In genomic region chr3:122793568-122794416, GRCh38 we compare ENCODE assay signal across 8 cellular contexts. TPM values are rescaled to one million over a fixed set of nuclear protein-coding genes. Genes with fewer than 3 reads are reported as not detected.
A peak's percentile ranks its signal among the peaks of the same experiment; 100 is the strongest.
DNase-seq lines count a peak whose midpoint lies in the region; ATAC-seq and TF ChIP-seq lines count a peak whose summit lies in the region.

Gene HSPBAP1, minus strand, starts transcription at chr3:122793831. Its CDS starts 151 bp downstream, at chr3:122793680.

- no peaks in the 10 kb centered on the region for H3K36me3 Mint-ChIP-seq in T-helper 17 cell (ENCODE audit: low read depth)

- peak within 1 kb of the TSS; percentile 78 for H3K4me3 ChIP-seq in kidney epithelial cell (ENCODE audit: low read depth, low read length)

- H3K27ac Mint-ChIP-seq in T-helper 17 cell, result no peak within 1 kb of the TSS

- H3K27me3 Mint-ChIP-seq in T-helper 17 cell, result no peaks in the 10 kb centered on the region

- H3K4me1 Mint-ChIP-seq in T-helper 17 cell, result peaks cover 35% of the 10 kb centered on the region

- no peaks in the 10 kb centered on the region for H3K36me3 ChIP-seq in kidney epithelial cell (ENCODE audit: control insufficient read depth, insufficient read depth, low read length)

- H3K27ac ChIP-seq in caudate nucleus (ENCODE audit: low read depth, low read length), result peak within 1 kb of the TSS; percentile 96

- no peaks in the 10 kb centered on the region for H3K27me3 ChIP-seq in kidney epithelial cell (ENCODE audit: control insufficient read depth, insufficient read depth, low read length)

- TF ChIP-seq CTCF in kidney epithelial cell (IDR thresholded peaks at IDR 0.05; ENCODE audit: insufficient read depth, low read length, poor library complexity, severe bottlenecking), result no peak

- H3K9me3 ChIP-seq in T-helper 17 cell (ENCODE audit: control insufficient read depth, low read length, poor library complexity, severe bottlenecking), result no peaks in the 10 kb centered on the region

- ATAC-seq in GM18858 (IDR thresholded peaks at IDR 0.05; ENCODE audit: unreplicated experiment) (peak; percentile 38), HG03066 (IDR thresholded peaks at IDR 0.05; ENCODE audit: low read depth, unreplicated experiment) (peak; percentile 61), T-helper 17 cell (peak; percentile 77)

- peak; percentile 76 to 80 (median 80) for DNase-seq in T-helper 17 cell
- no peak for DNase-seq in caudate nucleus (lab: John Stamatoyannopoulos, UW)
- peak; percentile 86 for DNase-seq in kidney epithelial cell (ENCODE audit: low read depth)
- DNase-seq in stimulated activated CD4-positive, alpha-beta T cell treated with anti-CD3 and anti-CD28 coated beads, Interleukin-1b, Interleukin-23, amount 100 ng/mL, for 24 hours (ENCODE audit: low read depth in 4 of 4, low spot score in 1 of 4), result peak; percentile 72 to 84 (median 80)
- DNase-seq in NCI-H510A treated with DMSO at 0.1 percent for 48 hours (lab: John Stamatoyannopoulos, UW), result no peak
- DNase-seq in NCI-H2227 (lab: John Stamatoyannopoulos, UW; ENCODE audit: unreplicated experiment), result no peak

- peak within 1 kb of the TSS; percentile 91 for H3K4me3 Mint-ChIP-seq in T-helper 17 cell

RNA-seq across cellular contexts. Expression of gene HSPBAP1, which starts in this region (rescaled TPM):
- total RNA-seq in T-helper 17 cell, result 10 to 100 TPM; 17.5 to 18.7 TPM
- 8.1 and 10.7 TPM in 2 replicates for total RNA-seq in kidney epithelial cell

Comparison
In these comparisons a context has a peak if more than half of its experiments do, and no peak if none do; other contexts are left out.
1. DNase-seq: peak in T-helper 17 cell (3 of 3), kidney epithelial cell (single experiment) and stimulated activated CD4-positive, alpha-beta T cell treated with anti-CD3 and anti-CD28 coated beads, Interleukin-1b, Interleukin-23, amount 100 ng/mL, for 24 hours (4 of 4); none in caudate nucleus (0 of 61), NCI-H510A treated with DMSO at 0.1 percent for 48 hours (single experiment) and NCI-H2227 (single experiment).
2. Peak in every context shown above with its lines, with median percentiles within 50 percentile points of each other: ATAC-seq.